ENCODE assay signal across 20 cellular contexts in the genomic region with DNA sequence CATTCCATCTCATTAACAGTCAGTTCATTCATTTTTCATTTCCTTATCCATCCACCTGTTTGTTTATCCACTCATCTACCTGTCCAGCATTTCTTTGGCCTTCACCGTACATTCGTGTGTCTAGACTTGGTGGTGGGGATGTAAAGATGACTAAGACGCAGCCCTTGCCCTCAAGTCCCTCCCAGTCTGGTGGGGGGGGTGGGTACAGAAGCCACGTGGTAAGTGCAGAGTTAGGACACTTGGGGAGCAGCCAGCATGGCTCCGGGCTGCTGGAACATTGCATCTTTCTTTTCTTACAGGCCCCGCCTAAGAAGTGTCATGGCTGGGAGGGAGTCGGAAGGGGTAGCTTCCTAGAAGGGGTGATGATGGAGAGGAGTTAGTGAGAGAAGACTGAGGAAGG. TPM values are rescaled to one million over a fixed set of nuclear protein-coding genes. Genes with fewer than 3 reads are reported as not detected.
DNase-seq lines count a peak whose midpoint lies in the region; ATAC-seq and TF ChIP-seq lines count a peak whose summit lies in the region.
"Had no signal": no experiment of that assay in that cellular context is flagged by ENCODE, and none has a peak within 500 bp of the region (broad histone marks: within the 10 kb centered on the region; RNA-seq: fewer than 3 reads in every experiment).

No MANE protein-coding gene starts in this region.

- DNase-seq in Daoy (ENCODE audit: low read depth) (peak; percentile 17), NB4 (ENCODE audit: low read depth) (peak; percentile 33), amniotic epithelial cell (ENCODE audit: low read depth) (peak; percentile 75), iris pigment epithelial cell (ENCODE audit: low read depth) (peak; percentile 43), NCI-H748 treated with DMSO at 0.1 percent for 48 hours (lab: John Stamatoyannopoulos, UW) (no peak), NCI-H2029 (lab: John Stamatoyannopoulos, UW) (no peak), vagina (ENCODE audit: extremely low spot score in 2 of 2) (no peak)
- DNase-seq: CD8-positive, alpha-beta memory T cell; GDM1; NCI-H1092; NCI-H1436 treated with DMSO at 0.1 percent for 48 hours; NCI-H1930; NCI-H226; NCI-H524; PC-3; Right ventricle myocardium superior; SW 1271 had no signal

- TF ChIP-seq CTCF in NB4 (IDR thresholded peaks at IDR 0.05; ENCODE audit: low read depth, low read length) (no peak), vagina (IDR thresholded peaks at IDR 0.05) (no peak)

- intact Hi-C loops in vagina (cut with DNase I): no loop called here

- no peak for TF ChIP-seq POLR2A in NB4 (IDR thresholded peaks at IDR 0.05; ENCODE audit: extremely low read depth, insufficient read length)
- TF ChIP-seq POLR2A in vagina (IDR thresholded peaks at IDR 0.05): no peak

- no peaks in the 10 kb centered on the region for H3K9me3 ChIP-seq in vagina

- no peak overlapping the region for H3K27ac ChIP-seq in vagina
- H3K27ac ChIP-seq: C4-2B, KMS-11 had no signal

- ATAC-seq in HG03280 (IDR thresholded peaks at IDR 0.05; ENCODE audit: unreplicated experiment): no peak
- ATAC-seq: PC-3 had no signal

- peaks cover 11% of the 10 kb centered on the region for H3K4me1 ChIP-seq in vagina

- H3K27me3 ChIP-seq in vagina: no peaks in the 10 kb centered on the region

- H3K36me3 ChIP-seq in vagina: no peaks in the 10 kb centered on the region

- H3K4me3 ChIP-seq in NB4 (ENCODE audit: low read depth, low read length) (no peak overlapping the region), vagina (no peak overlapping the region)

RNA-seq across cellular contexts. Expression of a gene that starts 17.2 kb away (rescaled TPM):
- total RNA-seq in Daoy (2014; rRNA removed; shearing (Covaris generic)): 0.39 and 1.1 TPM in 2 replicates
- total RNA-seq in vagina: 0.49 TPM

Comparison
In these comparisons a context has a peak if more than half of its experiments do, and no peak if none do; other contexts are left out.
1. DNase-seq: peak in Daoy (single experiment), NB4 (single experiment), amniotic epithelial cell (single experiment) and iris pigment epithelial cell (single experiment); none in NCI-H748 treated with DMSO at 0.1 percent for 48 hours (single experiment), NCI-H2029 (single experiment) and vagina (0 of 2).